1 cellular context compared by ENCODE assay signal in the genomic region with DNA sequence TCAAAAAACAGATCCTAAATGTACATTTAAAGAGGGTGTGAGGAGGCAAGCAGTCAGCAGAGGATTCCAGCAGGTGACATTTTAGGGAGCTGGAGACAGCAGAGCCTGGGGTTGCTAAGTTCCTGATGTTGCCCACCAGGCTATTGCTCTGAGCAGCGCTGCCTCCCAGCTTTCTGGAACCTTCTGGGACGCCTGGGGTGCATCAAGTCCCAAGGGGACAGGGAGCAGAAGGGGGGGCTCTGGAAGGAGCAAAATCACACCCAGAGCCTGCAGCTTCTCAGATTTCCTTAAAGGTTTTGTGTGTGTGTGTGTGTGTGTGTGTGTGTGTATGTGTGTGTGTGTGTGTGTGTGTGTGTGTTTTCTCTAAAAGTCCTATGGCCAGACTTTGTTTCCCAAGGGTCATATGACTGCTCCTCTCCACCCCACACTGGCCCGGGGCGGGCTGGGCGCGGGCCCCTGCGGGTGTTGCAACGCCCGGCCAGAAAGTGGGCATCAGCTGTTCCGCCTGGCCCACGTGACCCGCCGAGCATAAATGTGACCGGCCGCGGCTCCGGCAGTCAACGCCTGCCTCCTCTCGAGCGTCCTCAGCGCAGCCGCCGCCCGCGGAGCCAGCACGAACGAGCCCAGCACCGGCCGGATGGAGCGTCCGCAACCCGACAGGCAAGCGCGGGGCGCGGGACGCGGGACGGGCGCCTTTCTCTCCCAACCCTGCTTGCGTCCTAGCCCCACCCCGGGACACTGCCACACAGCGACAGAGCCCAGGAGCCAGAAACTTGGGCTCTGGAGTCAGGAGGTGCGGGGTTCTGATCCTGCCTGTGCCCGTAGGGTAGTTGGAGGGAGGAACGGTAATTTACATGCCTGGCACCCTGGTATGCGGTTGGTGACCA.
TF ChIP-seq lines count a peak whose summit lies in the region.

A gene with protein sequence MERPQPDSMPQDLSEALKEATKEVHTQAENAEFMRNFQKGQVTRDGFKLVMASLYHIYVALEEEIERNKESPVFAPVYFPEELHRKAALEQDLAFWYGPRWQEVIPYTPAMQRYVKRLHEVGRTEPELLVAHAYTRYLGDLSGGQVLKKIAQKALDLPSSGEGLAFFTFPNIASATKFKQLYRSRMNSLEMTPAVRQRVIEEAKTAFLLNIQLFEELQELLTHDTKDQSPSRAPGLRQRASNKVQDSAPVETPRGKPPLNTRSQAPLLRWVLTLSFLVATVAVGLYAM (plus strand): TSS at position 560 of the 887 bp plus-strand sequence. CDS start 78 bp downstream, at position 638.

TF ChIP-seq in HepG2, 621 proteins besides CTCF, POLR2A, EP300 and RAD21 (continued from another document and continues in another):
- 0 out of 2 replicates have a peak, but pooled peaks have one; percentile 52 for TF ChIP-seq ZNF558 (CRISPR knock-in tag; IDR thresholded peaks at IDR 0.05; ENCODE audit: borderline replicate concordance)
- peak; percentile 57; the same call in 1 of the 2 replicates for TF ChIP-seq MYPOP (CRISPR knock-in tag; IDR thresholded peaks at IDR 0.05)
- TF ChIP-seq MXD4 (CRISPR knock-in tag; IDR thresholded peaks at IDR 0.05): peak; percentile 78; the same call in 1 of the 2 replicates
- TF ChIP-seq GABPA (IDR thresholded peaks at IDR 0.05; ENCODE audit: low read depth, low read length): no peak
- TF ChIP-seq GABPA (CRISPR knock-in tag; IDR thresholded peaks at IDR 0.05; ENCODE audit: low read depth): no peak
- TF ChIP-seq ZNF891 (CRISPR knock-in tag; IDR thresholded peaks at IDR 0.05): no peak
- peak; percentile 69; the same call in 1 of the 2 replicates for TF ChIP-seq ZBTB3 (CRISPR knock-in tag; IDR thresholded peaks at IDR 0.05; ENCODE audit: borderline replicate concordance, low read depth)
- peak; percentile 82 for TF ChIP-seq POLR2G (IDR thresholded peaks at IDR 0.05; ENCODE audit: low read depth, low read length)
- TF ChIP-seq, protein P1, sequence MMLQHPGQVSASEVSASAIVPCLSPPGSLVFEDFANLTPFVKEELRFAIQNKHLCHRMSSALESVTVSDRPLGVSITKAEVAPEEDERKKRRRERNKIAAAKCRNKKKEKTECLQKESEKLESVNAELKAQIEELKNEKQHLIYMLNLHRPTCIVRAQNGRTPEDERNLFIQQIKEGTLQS (CRISPR knock-in tag; IDR thresholded peaks at IDR 0.05): peak; percentile 44; the same call in 1 of the 2 replicates
- peak; percentile 79 for TF ChIP-seq ZNF331 (CRISPR knock-in tag; IDR thresholded peaks at IDR 0.05)
- TF ChIP-seq, protein P2, sequence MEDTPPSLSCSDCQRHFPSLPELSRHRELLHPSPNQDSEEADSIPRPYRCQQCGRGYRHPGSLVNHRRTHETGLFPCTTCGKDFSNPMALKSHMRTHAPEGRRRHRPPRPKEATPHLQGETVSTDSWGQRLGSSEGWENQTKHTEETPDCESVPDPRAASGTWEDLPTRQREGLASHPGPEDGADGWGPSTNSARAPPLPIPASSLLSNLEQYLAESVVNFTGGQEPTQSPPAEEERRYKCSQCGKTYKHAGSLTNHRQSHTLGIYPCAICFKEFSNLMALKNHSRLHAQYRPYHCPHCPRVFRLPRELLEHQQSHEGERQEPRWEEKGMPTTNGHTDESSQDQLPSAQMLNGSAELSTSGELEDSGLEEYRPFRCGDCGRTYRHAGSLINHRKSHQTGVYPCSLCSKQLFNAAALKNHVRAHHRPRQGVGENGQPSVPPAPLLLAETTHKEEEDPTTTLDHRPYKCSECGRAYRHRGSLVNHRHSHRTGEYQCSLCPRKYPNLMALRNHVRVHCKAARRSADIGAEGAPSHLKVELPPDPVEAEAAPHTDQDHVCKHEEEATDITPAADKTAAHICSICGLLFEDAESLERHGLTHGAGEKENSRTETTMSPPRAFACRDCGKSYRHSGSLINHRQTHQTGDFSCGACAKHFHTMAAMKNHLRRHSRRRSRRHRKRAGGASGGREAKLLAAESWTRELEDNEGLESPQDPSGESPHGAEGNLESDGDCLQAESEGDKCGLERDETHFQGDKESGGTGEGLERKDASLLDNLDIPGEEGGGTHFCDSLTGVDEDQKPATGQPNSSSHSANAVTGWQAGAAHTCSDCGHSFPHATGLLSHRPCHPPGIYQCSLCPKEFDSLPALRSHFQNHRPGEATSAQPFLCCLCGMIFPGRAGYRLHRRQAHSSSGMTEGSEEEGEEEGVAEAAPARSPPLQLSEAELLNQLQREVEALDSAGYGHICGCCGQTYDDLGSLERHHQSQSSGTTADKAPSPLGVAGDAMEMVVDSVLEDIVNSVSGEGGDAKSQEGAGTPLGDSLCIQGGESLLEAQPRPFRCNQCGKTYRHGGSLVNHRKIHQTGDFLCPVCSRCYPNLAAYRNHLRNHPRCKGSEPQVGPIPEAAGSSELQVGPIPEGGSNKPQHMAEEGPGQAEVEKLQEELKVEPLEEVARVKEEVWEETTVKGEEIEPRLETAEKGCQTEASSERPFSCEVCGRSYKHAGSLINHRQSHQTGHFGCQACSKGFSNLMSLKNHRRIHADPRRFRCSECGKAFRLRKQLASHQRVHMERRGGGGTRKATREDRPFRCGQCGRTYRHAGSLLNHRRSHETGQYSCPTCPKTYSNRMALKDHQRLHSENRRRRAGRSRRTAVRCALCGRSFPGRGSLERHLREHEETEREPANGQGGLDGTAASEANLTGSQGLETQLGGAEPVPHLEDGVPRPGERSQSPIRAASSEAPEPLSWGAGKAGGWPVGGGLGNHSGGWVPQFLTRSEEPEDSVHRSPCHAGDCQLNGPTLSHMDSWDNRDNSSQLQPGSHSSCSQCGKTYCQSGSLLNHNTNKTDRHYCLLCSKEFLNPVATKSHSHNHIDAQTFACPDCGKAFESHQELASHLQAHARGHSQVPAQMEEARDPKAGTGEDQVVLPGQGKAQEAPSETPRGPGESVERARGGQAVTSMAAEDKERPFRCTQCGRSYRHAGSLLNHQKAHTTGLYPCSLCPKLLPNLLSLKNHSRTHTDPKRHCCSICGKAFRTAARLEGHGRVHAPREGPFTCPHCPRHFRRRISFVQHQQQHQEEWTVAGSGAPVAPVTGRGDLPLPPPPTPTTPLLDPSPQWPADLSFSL (CRISPR knock-in tag; IDR thresholded peaks at IDR 0.05): peak; percentile 93
- TF ChIP-seq DDIT3 (CRISPR knock-in tag; IDR thresholded peaks at IDR 0.05): no peak
- TF ChIP-seq NFE2 (CRISPR knock-in tag; IDR thresholded peaks at IDR 0.05): no peak
- no peak for TF ChIP-seq CHD2 (IDR thresholded peaks at IDR 0.05; ENCODE audit: low read depth, low read length)
- 0 out of 2 replicates have a peak, but pooled peaks have one; percentile 66 for TF ChIP-seq TBP (CRISPR knock-in tag; IDR thresholded peaks at IDR 0.05)
- no peak for TF ChIP-seq ZNF639 (CRISPR knock-in tag; conservative IDR thresholded peaks at IDR 0.05)
- TF ChIP-seq, protein P3, sequence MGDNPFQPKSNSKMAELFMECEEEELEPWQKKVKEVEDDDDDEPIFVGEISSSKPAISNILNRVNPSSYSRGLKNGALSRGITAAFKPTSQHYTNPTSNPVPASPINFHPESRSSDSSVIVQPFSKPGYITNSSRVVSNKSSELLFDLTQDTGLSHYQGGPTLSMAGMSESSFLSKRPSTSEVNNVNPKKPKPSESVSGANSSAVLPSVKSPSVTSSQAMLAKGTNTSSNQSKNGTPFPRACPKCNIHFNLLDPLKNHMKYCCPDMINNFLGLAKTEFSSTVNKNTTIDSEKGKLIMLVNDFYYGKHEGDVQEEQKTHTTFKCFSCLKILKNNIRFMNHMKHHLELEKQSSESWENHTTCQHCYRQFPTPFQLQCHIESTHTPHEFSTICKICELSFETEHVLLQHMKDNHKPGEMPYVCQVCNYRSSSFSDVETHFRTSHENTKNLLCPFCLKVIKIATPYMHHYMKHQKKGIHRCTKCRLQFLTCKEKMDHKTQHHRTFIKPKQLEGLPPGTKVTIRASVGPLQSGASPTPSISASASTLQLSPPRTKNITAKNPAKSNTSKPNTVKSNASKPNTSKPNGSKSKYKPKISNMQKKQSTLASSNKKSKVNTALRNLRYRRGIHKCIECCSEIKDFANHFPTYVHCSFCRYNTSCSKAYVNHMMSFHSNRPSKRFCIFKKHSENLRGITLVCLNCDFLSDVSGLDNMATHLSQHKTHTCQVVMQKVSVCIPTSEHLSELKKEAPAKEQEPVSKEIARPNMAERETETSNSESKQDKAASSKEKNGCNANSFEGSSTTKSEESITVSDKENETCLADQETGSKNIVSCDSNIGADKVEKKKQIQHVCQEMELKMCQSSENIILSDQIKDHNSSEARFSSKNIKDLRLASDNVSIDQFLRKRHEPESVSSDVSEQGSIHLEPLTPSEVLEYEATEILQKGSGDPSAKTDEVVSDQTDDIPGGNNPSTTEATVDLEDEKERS (CRISPR knock-in tag; IDR thresholded peaks at IDR 0.05): no peak; the same call in 1 of the 2 replicates
- no peak for TF ChIP-seq HHEX (CRISPR knock-in tag; IDR thresholded peaks at IDR 0.05)
- TF ChIP-seq, protein P4, sequence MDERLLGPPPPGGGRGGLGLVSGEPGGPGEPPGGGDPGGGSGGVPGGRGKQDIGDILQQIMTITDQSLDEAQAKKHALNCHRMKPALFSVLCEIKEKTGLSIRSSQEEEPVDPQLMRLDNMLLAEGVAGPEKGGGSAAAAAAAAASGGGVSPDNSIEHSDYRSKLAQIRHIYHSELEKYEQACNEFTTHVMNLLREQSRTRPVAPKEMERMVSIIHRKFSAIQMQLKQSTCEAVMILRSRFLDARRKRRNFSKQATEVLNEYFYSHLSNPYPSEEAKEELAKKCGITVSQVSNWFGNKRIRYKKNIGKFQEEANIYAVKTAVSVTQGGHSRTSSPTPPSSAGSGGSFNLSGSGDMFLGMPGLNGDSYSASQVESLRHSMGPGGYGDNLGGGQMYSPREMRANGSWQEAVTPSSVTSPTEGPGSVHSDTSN (CRISPR knock-in tag; IDR thresholded peaks at IDR 0.05): peak; percentile 20; the same call in 1 of the 2 replicates
- peak; percentile 20; the same call in 1 of the 2 replicates for TF ChIP-seq ZNF430 (CRISPR knock-in tag; IDR thresholded peaks at IDR 0.05)
- no peak for TF ChIP-seq SRSF9 (IDR thresholded peaks at IDR 0.05; ENCODE audit: borderline replicate concordance, insufficient read depth, low read depth, low read length, poor library complexity, severe bottlenecking)
- TF ChIP-seq, protein P5, sequence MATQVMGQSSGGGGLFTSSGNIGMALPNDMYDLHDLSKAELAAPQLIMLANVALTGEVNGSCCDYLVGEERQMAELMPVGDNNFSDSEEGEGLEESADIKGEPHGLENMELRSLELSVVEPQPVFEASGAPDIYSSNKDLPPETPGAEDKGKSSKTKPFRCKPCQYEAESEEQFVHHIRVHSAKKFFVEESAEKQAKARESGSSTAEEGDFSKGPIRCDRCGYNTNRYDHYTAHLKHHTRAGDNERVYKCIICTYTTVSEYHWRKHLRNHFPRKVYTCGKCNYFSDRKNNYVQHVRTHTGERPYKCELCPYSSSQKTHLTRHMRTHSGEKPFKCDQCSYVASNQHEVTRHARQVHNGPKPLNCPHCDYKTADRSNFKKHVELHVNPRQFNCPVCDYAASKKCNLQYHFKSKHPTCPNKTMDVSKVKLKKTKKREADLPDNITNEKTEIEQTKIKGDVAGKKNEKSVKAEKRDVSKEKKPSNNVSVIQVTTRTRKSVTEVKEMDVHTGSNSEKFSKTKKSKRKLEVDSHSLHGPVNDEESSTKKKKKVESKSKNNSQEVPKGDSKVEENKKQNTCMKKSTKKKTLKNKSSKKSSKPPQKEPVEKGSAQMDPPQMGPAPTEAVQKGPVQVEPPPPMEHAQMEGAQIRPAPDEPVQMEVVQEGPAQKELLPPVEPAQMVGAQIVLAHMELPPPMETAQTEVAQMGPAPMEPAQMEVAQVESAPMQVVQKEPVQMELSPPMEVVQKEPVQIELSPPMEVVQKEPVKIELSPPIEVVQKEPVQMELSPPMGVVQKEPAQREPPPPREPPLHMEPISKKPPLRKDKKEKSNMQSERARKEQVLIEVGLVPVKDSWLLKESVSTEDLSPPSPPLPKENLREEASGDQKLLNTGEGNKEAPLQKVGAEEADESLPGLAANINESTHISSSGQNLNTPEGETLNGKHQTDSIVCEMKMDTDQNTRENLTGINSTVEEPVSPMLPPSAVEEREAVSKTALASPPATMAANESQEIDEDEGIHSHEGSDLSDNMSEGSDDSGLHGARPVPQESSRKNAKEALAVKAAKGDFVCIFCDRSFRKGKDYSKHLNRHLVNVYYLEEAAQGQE (IDR thresholded peaks at IDR 0.05; ENCODE audit: borderline replicate concordance in 1 of 2, low read depth in 1 of 2, low read length in 2 of 2): peak in 1 of 2 experiments; percentile 42; a peak in 1 of 4 replicates
